In genomic region chr12:57430931-57431566, GRCh38 we compare ENCODE assay signal across 1 cellular context.
TF ChIP-seq lines count a peak whose summit lies in the region.

Gene R3HDM2 (minus strand): TSS chr12:57431043. CDS start chr12:57310428, 120,615 bp downstream.

TF ChIP-seq in SK-N-SH, 30 proteins besides CTCF, POLR2A, EP300 and RAD21 (continued from another document):
- no peak for TF ChIP-seq IRF3 (IDR thresholded peaks at IDR 0.05; ENCODE audit: low read depth, low read length)
- TF ChIP-seq MAX (IDR thresholded peaks at IDR 0.05; ENCODE audit: low read depth) = peak; percentile 98
- no peak for TF ChIP-seq TEAD4 (IDR thresholded peaks at IDR 0.05; ENCODE audit: borderline replicate concordance, insufficient read depth)
- TF ChIP-seq USF2 (IDR thresholded peaks at IDR 0.05; ENCODE audit: borderline replicate concordance, low read depth, low read length) = no peak
- no peak for TF ChIP-seq FOXM1 (IDR thresholded peaks at IDR 0.05; ENCODE audit: low read depth)
